24 cellular contexts compared by ENCODE assay signal in genomic region chr12:89177802-89178201, GRCh38.
DNase-seq lines count a peak whose midpoint lies in the region; ATAC-seq, FAIRE-seq and TF ChIP-seq lines count a peak whose summit lies in the region.
"Had no signal": no experiment of that assay in that cellular context is flagged by ENCODE, and none has a peak within 500 bp of the region (broad histone marks: within the 10 kb centered on the region; RNA-seq: fewer than 3 reads in every experiment).

No MANE protein-coding gene starts in this region.

- FAIRE-seq in K562 (lab: Jason Lieb, UNC) = no peak
- FAIRE-seq: A549, GM12891, GM18507 had no signal

- in situ Hi-C loops in K562 (cut with MboI) = no loop called here

- H3K36me3 Mint-ChIP-seq in activated CD4-positive, alpha-beta T cell treated with anti-CD3 and anti-CD28 coated beads, Interleukin-2, amount 10 ng/mL, durations not matched to agents 24 days and 14 days (ENCODE audit: low read depth) = peaks cover 3% of the 10 kb centered on the region
- H3K36me3 Mint-ChIP-seq in nephron progenitor cell (ENCODE audit: low read depth) (peaks cover 3% of the 10 kb centered on the region), glutamatergic neuron (ENCODE audit: unreplicated experiment) (no peaks in the 10 kb centered on the region)
- H3K36me3 Mint-ChIP-seq: CD4-positive, alpha-beta memory T cell had no signal

- no peak for DNase-seq in activated CD4-positive, alpha-beta T cell treated with anti-CD3 and anti-CD28 coated beads, Interleukin-2, amount 10 ng/mL, durations not matched to agents 24 days and 14 days
- no peak for DNase-seq in activated CD4-positive, alpha-beta T cell treated with anti-CD3 and anti-CD28 coated beads for 4 hours
- DNase-seq in K562 (ENCODE audit: extremely low read depth in 1 of 4, low spot score in 3 of 4) (no peak), nephron progenitor cell (no peak), HUDEP-2 (lab: John Stamatoyannopoulos, UW; ENCODE audit: unreplicated experiment in 76 of 76) (no peak), glutamatergic neuron (no peak), caudate nucleus (lab: John Stamatoyannopoulos, UW) (no peak)
- DNase-seq: 8988T; ACHN; AML-193; BE2C; C1 segment of cervical spinal cord; Calu3; CD4-positive, alpha-beta memory T cell; COR-L47; DMS53; DMS79 treated with DMSO at 0.1 percent for 48 hours; GF-D8; H9 had no signal

- BruUV-seq in K562 (replicated peaks; lab: Mats Ljungman, UMichigan) = no TSS peak

- H2AFZ ChIP-seq in K562 (ENCODE audit: low read depth, low read length) = no peak overlapping the region
- H2AFZ ChIP-seq: GM23338 had no signal

- H4K20me1 ChIP-seq in K562 (replicated peaks; ENCODE audit: control insufficient read depth, insufficient read depth, low read length) = no peaks in the 10 kb centered on the region

- peaks cover 50% of the 10 kb centered on the region for H3K4me1 Mint-ChIP-seq in activated CD4-positive, alpha-beta T cell treated with anti-CD3 and anti-CD28 coated beads, Interleukin-2, amount 10 ng/mL, durations not matched to agents 24 days and 14 days
- H3K4me1 Mint-ChIP-seq in nephron progenitor cell (no peaks in the 10 kb centered on the region), glutamatergic neuron (ENCODE audit: low read depth, unreplicated experiment) (no peaks in the 10 kb centered on the region)

- 10% methylated on average over 2 of the region's 2 CpGs for WGBS in K562 (ENCODE audit: insufficient coverage, low coverage, missing lambda C conversion rate)

- no peaks in the 10 kb centered on the region for H3K36me3 ChIP-seq in K562 (ENCODE audit: control insufficient read depth, insufficient read depth, low read length)
- H3K36me3 ChIP-seq: BE2C had no signal

- no peak for ATAC-seq in K562
- ATAC-seq: A549, GM23338, HCT116 had no signal

- no peak overlapping the region for H3K9ac ChIP-seq in K562 (ENCODE audit: insufficient read depth in 1 of 2, low read depth in 2 of 2, low read length in 2 of 2)

- no peaks in the 10 kb centered on the region for H3K27me3 Mint-ChIP-seq in activated CD4-positive, alpha-beta T cell treated with anti-CD3 and anti-CD28 coated beads, Interleukin-2, amount 10 ng/mL, durations not matched to agents 24 days and 14 days
- H3K27me3 Mint-ChIP-seq in nephron progenitor cell (ENCODE audit: low read depth, poor library complexity) (no peaks in the 10 kb centered on the region), glutamatergic neuron (ENCODE audit: unreplicated experiment) (no peaks in the 10 kb centered on the region)
- H3K27me3 Mint-ChIP-seq: CD4-positive, alpha-beta memory T cell had no signal

- no peak for TF ChIP-seq CTCF in K562 (IDR thresholded peaks at IDR 0.05 in 2 of 3, conservative IDR thresholded peaks at IDR 0.05 in 1 of 3; ENCODE audit: insufficient read depth in 2 of 3, low read depth in 1 of 3, low read length in 3 of 3)
- no peak for TF ChIP-seq CTCF in nephron progenitor cell (IDR thresholded peaks at IDR 0.05)
- no peak for TF ChIP-seq CTCF in glutamatergic neuron (IDR thresholded peaks at IDR 0.05; ENCODE audit: partially characterized antibody, unreplicated experiment)

- TF ChIP-seq POLR2A in K562 (conservative IDR thresholded peaks at IDR 0.05) = no peak

- intact Hi-C loops in activated CD4-positive, alpha-beta T cell treated with anti-CD3 and anti-CD28 coated beads, Interleukin-2, amount 10 ng/mL, durations not matched to agents 24 days and 14 days (cut with micrococcal nuclease) = loop anchor here (2.0 kb wide), 1 partner anchor 291 kb away; no protein-coding TSS in a partner anchor
- intact Hi-C loops in K562 (cut with micrococcal nuclease) = no loop called here

- H3K27ac Mint-ChIP-seq in activated CD4-positive, alpha-beta T cell treated with anti-CD3 and anti-CD28 coated beads, Interleukin-2, amount 10 ng/mL, durations not matched to agents 24 days and 14 days = peak overlapping the region; percentile 9
- H3K27ac Mint-ChIP-seq in nephron progenitor cell (peak overlapping the region; percentile 62), glutamatergic neuron (ENCODE audit: unreplicated experiment) (no peak overlapping the region)
- H3K27ac Mint-ChIP-seq: CD4-positive, alpha-beta memory T cell; GM23338; H9 had no signal

- H3K27me3 ChIP-seq in K562 (ENCODE audit: control insufficient read depth in 2 of 2, insufficient read depth in 2 of 2, low read length in 2 of 2) = no peaks in the 10 kb centered on the region
- H3K27me3 ChIP-seq: BE2C had no signal

- no peak overlapping the region for H3K4me3 Mint-ChIP-seq in activated CD4-positive, alpha-beta T cell treated with anti-CD3 and anti-CD28 coated beads, Interleukin-2, amount 10 ng/mL, durations not matched to agents 24 days and 14 days
- H3K4me3 Mint-ChIP-seq in nephron progenitor cell = no peak overlapping the region
- no peak overlapping the region for H3K4me3 Mint-ChIP-seq in glutamatergic neuron (ENCODE audit: unreplicated experiment)
- H3K4me3 Mint-ChIP-seq: CD4-positive, alpha-beta memory T cell; GM23338; H9 had no signal

- H3K4me2 ChIP-seq in K562 (ENCODE audit: insufficient read depth, low read length) = no peak overlapping the region
- H3K4me2 ChIP-seq: A549, GM23338 had no signal

- no peak overlapping the region for H3K4me3 ChIP-seq in K562
- H3K4me3 ChIP-seq: A549, GM23338 had no signal

- POLR2A ChIA-PET in K562 (lab: Yijun Ruan, JAX) = no interaction called here

- TF ChIP-seq EP300 in K562 (IDR thresholded peaks at IDR 0.05; ENCODE audit: low read length) = no peak

- CTCF ChIA-PET in K562 (lab: Yijun Ruan, JAX; ENCODE audit: low intra/inter-chr PET ratio) = no interaction called here

- no peak overlapping the region for H3K27ac ChIP-seq in K562 (ENCODE audit: extremely low read depth, low read depth, low read length)
- no peak overlapping the region for H3K27ac ChIP-seq in caudate nucleus (ENCODE audit: low read depth, low read length)
- H3K27ac ChIP-seq: A549 had no signal

- no peaks in the 10 kb centered on the region for H3K9me3 ChIP-seq in K562 (replicated peaks; ENCODE audit: control insufficient read depth, insufficient read depth, low read depth, low read length)
- H3K9me3 ChIP-seq: A549, BE2C had no signal

- no peaks in the 10 kb centered on the region for H3K79me2 ChIP-seq in K562 (ENCODE audit: control insufficient read depth, insufficient read depth, low read length)

- no peaks in the 10 kb centered on the region; a peak in 1 of 5 replicates for H3K4me1 ChIP-seq in K562 (replicated peaks in 1 of 2; ENCODE audit: control insufficient read depth in 2 of 2, insufficient read depth in 2 of 2, low read length in 2 of 2)
- H3K4me1 ChIP-seq: BE2C had no signal

- peaks cover 4% of the 10 kb centered on the region for H3K9me3 Mint-ChIP-seq in activated CD4-positive, alpha-beta T cell treated with anti-CD3 and anti-CD28 coated beads, Interleukin-2, amount 10 ng/mL, durations not matched to agents 24 days and 14 days
- H3K9me3 Mint-ChIP-seq in nephron progenitor cell (peaks cover 4% of the 10 kb centered on the region), glutamatergic neuron (ENCODE audit: unreplicated experiment) (no peaks in the 10 kb centered on the region)
- H3K9me3 Mint-ChIP-seq: CD4-positive, alpha-beta memory T cell; GM23338; H9 had no signal

- TF ChIP-seq RAD21 in K562 (CRISPR knock-in tag; conservative IDR thresholded peaks at IDR 0.05 in 1 of 2, IDR thresholded peaks at IDR 0.05 in 1 of 2) = no peak

- H3K9me1 ChIP-seq in K562 (ENCODE audit: control insufficient read depth, insufficient read depth, low read length) = no peaks in the 10 kb centered on the region
